10 cellular contexts compared by ENCODE assay signal in genomic region chr1:173355281-173356031, GRCh38.
DNase-seq lines count a peak whose midpoint lies in the region; ATAC-seq and TF ChIP-seq lines count a peak whose summit lies in the region.
"Had no signal": no experiment of that assay in that cellular context is flagged by ENCODE, and none has a peak within 500 bp of the region (broad histone marks: within the 10 kb centered on the region; RNA-seq: fewer than 3 reads in every experiment).

No MANE protein-coding gene starts in this region.

- H3K4me1 Mint-ChIP-seq in CD8-positive, alpha-beta T cell (ENCODE audit: low read depth): peaks cover 20% of the 10 kb centered on the region
- H3K4me1 Mint-ChIP-seq in activated B cell treated with CpG ODN at 0.5 μM for 24 hours: peaks cover 30% of the 10 kb centered on the region
- H3K4me1 Mint-ChIP-seq: brain had no signal

- no peak for ATAC-seq in CD8-positive, alpha-beta T cell
- ATAC-seq in GM19328 (IDR thresholded peaks at IDR 0.05; ENCODE audit: unreplicated experiment) (peak; percentile 53), HG03066 (IDR thresholded peaks at IDR 0.05; ENCODE audit: low read depth, unreplicated experiment) (peak; percentile 73), activated B cell treated with CpG ODN at 0.5 μM for 24 hours (ENCODE audit: low read depth) (peak; percentile 80)

- POLR2A ChIA-PET in CD8-positive, alpha-beta T cell (lab: Charles Lee): no interaction called here
- POLR2A ChIA-PET in activated B cell treated with CpG ODN at 0.5 μM for 24 hours (lab: Charles Lee): interaction anchor here (1.3 kb wide), 1 partner anchor 63 kb away, joined by 5 read pairs; no protein-coding TSS in a partner anchor

- no peak overlapping the region for H3K4me3 ChIP-seq in CD8-positive, alpha-beta T cell (ENCODE audit: low read depth, low read length)
- H3K4me3 ChIP-seq: tibial nerve had no signal

- peaks cover 30% of the 10 kb centered on the region for H3K36me3 Mint-ChIP-seq in CD8-positive, alpha-beta T cell
- peaks cover 9% of the 10 kb centered on the region for H3K36me3 Mint-ChIP-seq in activated B cell treated with CpG ODN at 0.5 μM for 24 hours (ENCODE audit: low read depth)
- H3K36me3 Mint-ChIP-seq: brain had no signal

- intact Hi-C loops in CD8-positive, alpha-beta T cell (cut with DNase I, micrococcal nuclease): no loop called here
- intact Hi-C loops in activated B cell treated with CpG ODN at 0.5 μM for 24 hours (cut with micrococcal nuclease): no loop called here

- CTCF ChIA-PET in CD8-positive, alpha-beta T cell (lab: Charles Lee): interaction anchor here (0.7 kb wide), 1 partner anchor 505 kb away, joined by 3 read pairs; no protein-coding TSS in a partner anchor
- CTCF ChIA-PET in activated B cell treated with CpG ODN at 0.5 μM for 24 hours (lab: Charles Lee): no interaction called here

- H3K27ac Mint-ChIP-seq in CD8-positive, alpha-beta T cell: no peak overlapping the region
- H3K27ac Mint-ChIP-seq in activated B cell treated with CpG ODN at 0.5 μM for 24 hours: peak overlapping the region; percentile 79
- H3K27ac Mint-ChIP-seq: brain had no signal

- no peak for DNase-seq in CD8-positive, alpha-beta T cell
- DNase-seq in activated B cell treated with CpG ODN at 0.5 μM for 24 hours (no peak), Kasumi-1 (lab: John Stamatoyannopoulos, UW) (no peak), NAMALWA (ENCODE audit: low spot score) (no peak), NCI-H2107 treated with DMSO at 0.1 percent for 48 hours (lab: John Stamatoyannopoulos, UW; ENCODE audit: unreplicated experiment) (no peak)
- DNase-seq in stimulated activated CD4-positive, alpha-beta T cell treated with anti-CD3 and anti-CD28 coated beads, Interleukin-4, amount 100 ng/mL, for 24 hours: no peak

- H3K9me3 ChIP-seq in CD8-positive, alpha-beta T cell (ENCODE audit: low read length): no peaks in the 10 kb centered on the region

- H3K27me3 ChIP-seq in CD8-positive, alpha-beta T cell (ENCODE audit: insufficient read depth, low read length): no peaks in the 10 kb centered on the region
- H3K27me3 ChIP-seq: tibial nerve had no signal

- no peak overlapping the region for H3K27ac ChIP-seq in CD8-positive, alpha-beta T cell (ENCODE audit: low read depth, low read length)
- H3K27ac ChIP-seq: tibial nerve had no signal

- no peaks in the 10 kb centered on the region for H3K27me3 Mint-ChIP-seq in CD8-positive, alpha-beta T cell (ENCODE audit: low read depth)
- no peaks in the 10 kb centered on the region for H3K27me3 Mint-ChIP-seq in activated B cell treated with CpG ODN at 0.5 μM for 24 hours

- peaks cover 6% of the 10 kb centered on the region for H3K4me1 ChIP-seq in CD8-positive, alpha-beta T cell (ENCODE audit: insufficient read depth, low read length)
- H3K4me1 ChIP-seq: tibial nerve had no signal

- H3K9me3 Mint-ChIP-seq in CD8-positive, alpha-beta T cell: peaks cover 17% of the 10 kb centered on the region
- H3K9me3 Mint-ChIP-seq in activated B cell treated with CpG ODN at 0.5 μM for 24 hours: peaks cover 9% of the 10 kb centered on the region

- H3K4me3 Mint-ChIP-seq in CD8-positive, alpha-beta T cell: peak overlapping the region; percentile 35
- H3K4me3 Mint-ChIP-seq in activated B cell treated with CpG ODN at 0.5 μM for 24 hours: peak overlapping the region; percentile 76
- H3K4me3 Mint-ChIP-seq: brain had no signal

- TF ChIP-seq CTCF in CD8-positive, alpha-beta T cell (IDR thresholded peaks at IDR 0.05): no peak
- TF ChIP-seq CTCF in activated B cell treated with CpG ODN at 0.5 μM for 24 hours (IDR thresholded peaks at IDR 0.05): no peak

- H3K36me3 ChIP-seq in CD8-positive, alpha-beta T cell (ENCODE audit: insufficient read depth, low read length): no peaks in the 10 kb centered on the region
- H3K36me3 ChIP-seq: tibial nerve had no signal
